1 cellular context compared by ENCODE assay signal in the genomic region with DNA sequence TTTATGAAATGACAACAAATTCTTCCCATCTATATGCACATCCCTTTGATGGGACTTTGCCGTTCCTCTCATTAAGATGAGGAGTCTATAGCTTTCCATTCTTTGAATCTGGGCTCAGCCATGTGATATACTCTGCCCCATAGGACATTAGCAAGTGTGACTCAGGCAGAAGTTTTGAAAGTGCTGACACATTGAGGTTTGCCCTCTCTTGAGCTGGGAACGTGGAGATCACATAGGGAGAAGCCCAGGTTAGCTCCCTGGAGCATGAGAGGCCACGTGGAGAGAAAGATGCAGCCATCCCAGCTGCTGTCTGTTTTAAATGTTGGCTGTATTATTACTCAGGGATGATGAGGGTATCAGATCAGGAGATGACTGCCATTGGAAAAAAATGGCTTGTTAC.
A peak's percentile ranks its signal among the peaks of the same experiment; 100 is the strongest.
TF ChIP-seq lines count a peak whose summit lies in the region.

No MANE protein-coding gene starts in this region.

TF ChIP-seq in K562, 482 proteins besides CTCF, POLR2A, EP300 and RAD21 (continued from another document):
- TF ChIP-seq, protein P1, sequence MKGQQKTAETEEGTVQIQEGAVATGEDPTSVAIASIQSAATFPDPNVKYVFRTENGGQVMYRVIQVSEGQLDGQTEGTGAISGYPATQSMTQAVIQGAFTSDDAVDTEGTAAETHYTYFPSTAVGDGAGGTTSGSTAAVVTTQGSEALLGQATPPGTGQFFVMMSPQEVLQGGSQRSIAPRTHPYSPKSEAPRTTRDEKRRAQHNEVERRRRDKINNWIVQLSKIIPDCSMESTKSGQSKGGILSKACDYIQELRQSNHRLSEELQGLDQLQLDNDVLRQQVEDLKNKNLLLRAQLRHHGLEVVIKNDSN (CRISPR knock-in tag; IDR thresholded peaks at IDR 0.05) = peak; percentile 32; the same call in 1 of the 2 replicates
- TF ChIP-seq, protein P2, sequence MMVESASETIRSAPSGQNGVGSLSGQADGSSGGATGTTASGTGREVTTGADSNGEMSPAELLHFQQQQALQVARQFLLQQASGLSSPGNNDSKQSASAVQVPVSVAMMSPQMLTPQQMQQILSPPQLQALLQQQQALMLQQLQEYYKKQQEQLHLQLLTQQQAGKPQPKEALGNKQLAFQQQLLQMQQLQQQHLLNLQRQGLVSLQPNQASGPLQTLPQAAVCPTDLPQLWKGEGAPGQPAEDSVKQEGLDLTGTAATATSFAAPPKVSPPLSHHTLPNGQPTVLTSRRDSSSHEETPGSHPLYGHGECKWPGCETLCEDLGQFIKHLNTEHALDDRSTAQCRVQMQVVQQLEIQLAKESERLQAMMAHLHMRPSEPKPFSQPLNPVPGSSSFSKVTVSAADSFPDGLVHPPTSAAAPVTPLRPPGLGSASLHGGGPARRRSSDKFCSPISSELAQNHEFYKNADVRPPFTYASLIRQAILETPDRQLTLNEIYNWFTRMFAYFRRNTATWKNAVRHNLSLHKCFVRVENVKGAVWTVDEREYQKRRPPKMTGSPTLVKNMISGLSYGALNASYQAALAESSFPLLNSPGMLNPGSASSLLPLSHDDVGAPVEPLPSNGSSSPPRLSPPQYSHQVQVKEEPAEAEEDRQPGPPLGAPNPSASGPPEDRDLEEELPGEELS (CRISPR knock-in tag; IDR thresholded peaks at IDR 0.05; ENCODE audit: borderline replicate concordance) = no peak
- no peak for TF ChIP-seq CHD7 (IDR thresholded peaks at IDR 0.05; ENCODE audit: low read depth, low read length)
- TF ChIP-seq ARID1B (IDR thresholded peaks at IDR 0.05) = no peak
- TF ChIP-seq ZZZ3 (IDR thresholded peaks at IDR 0.05) = no peak
- TF ChIP-seq, protein P3, sequence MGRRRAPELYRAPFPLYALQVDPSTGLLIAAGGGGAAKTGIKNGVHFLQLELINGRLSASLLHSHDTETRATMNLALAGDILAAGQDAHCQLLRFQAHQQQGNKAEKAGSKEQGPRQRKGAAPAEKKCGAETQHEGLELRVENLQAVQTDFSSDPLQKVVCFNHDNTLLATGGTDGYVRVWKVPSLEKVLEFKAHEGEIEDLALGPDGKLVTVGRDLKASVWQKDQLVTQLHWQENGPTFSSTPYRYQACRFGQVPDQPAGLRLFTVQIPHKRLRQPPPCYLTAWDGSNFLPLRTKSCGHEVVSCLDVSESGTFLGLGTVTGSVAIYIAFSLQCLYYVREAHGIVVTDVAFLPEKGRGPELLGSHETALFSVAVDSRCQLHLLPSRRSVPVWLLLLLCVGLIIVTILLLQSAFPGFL (CRISPR knock-in tag; IDR thresholded peaks at IDR 0.05) = no peak
- TF ChIP-seq C11orf30 (IDR thresholded peaks at IDR 0.05; ENCODE audit: low read depth) = peak; percentile 57
- TF ChIP-seq NFE2 (IDR thresholded peaks at IDR 0.05; ENCODE audit: low read depth) = peak; percentile 49; the same call in 1 of the 2 replicates
- no peak for TF ChIP-seq CBX5 (IDR thresholded peaks at IDR 0.05; ENCODE audit: borderline replicate concordance, low read depth)
